Comparison of ENCODE assay signal across 8 cellular contexts in the genomic region with DNA sequence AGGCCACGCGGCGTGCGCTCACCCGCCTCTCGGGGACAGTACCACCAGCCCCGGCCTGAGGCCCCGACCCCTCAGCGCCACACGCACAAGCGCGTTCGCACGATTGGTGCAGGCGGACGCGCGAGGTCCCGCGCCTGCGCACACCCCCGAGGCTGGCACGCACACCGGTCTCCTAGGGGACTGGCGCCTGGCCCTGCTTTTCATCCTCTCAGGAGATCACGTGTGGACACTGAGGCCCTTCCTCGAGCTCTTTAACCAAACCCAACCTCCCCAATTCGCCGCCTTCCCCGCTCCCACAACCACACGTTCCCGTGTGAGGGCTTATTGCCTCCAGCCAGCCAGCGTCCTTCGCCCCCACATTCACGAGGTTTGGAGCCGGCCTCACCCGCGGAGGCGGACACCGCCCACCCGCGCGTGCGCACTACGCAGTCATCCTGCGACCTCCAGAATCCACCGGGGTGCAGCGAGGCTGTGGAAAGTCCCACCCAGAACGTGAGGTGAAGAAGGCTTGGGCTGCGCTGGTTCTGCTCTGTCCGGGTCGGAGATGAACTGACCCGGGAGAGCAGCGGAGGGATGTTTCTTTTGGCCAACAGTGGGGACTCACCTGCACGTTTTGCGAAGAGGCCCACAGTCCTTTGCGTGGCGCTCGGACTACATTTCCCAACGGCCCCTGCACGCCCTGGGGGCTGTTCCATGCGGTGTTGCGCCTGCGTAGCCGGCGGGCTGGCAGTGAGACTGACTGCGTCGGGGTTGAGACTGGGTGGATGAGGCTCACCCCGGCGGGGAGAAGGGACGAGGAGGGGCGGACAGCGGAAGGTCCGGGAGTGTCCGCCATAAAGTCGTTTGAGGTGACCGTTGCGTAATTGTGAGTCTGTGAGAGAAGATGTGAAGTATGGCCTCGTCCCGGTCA. TPM values are rescaled to one million over a fixed set of nuclear protein-coding genes. Genes with fewer than 3 reads are reported as not detected.
DNase-seq lines count a peak whose midpoint lies in the region; ATAC-seq lines count a peak whose summit lies in the region.

No MANE protein-coding gene starts in this region.

- H3K27me3 Mint-ChIP-seq in naive B cell: peaks cover 0 to 9% (median 0%) of the 10 kb centered on the region in 3 donors
- H3K27me3 Mint-ChIP-seq in stimulated activated memory B cell treated with anti-CD40 and anti-IgM and Interleukin-4, amounts not matched to agents 10 μg/mL and 1 μg/mL and 100 μg/mL, for 72 hours: peaks cover 37% of the 10 kb centered on the region

- DNase-seq in DMS 273 treated with DMSO at 0.1 percent for 48 hours (lab: John Stamatoyannopoulos, UW) (peak; percentile 47), NCI-H524 treated with DMSO at 0.1 percent for 48 hours (lab: John Stamatoyannopoulos, UW) (peak; percentile 32), fibroblast of peridontal ligament (ENCODE audit: extremely low read depth) (peak; percentile 89), naive B cell (peak; percentile 94), NCI-H2029 (lab: John Stamatoyannopoulos, UW) (no peak)
- DNase-seq in activated T-cell treated with anti-CD3 and anti-CD28 coated beads, Interleukin-2, amount 50 U/mL, for 48 hours: peak; percentile 73 to 76

- peaks cover 11 to 32% of the 10 kb centered on the region in 2 donors for H3K36me3 Mint-ChIP-seq in naive B cell
- H3K36me3 Mint-ChIP-seq in stimulated activated memory B cell treated with anti-CD40 and anti-IgM and Interleukin-4, amounts not matched to agents 10 μg/mL and 1 μg/mL and 100 μg/mL, for 72 hours: peaks cover 37% of the 10 kb centered on the region

- H3K4me1 Mint-ChIP-seq in naive B cell: peaks cover 37 to 55% (median 40%) of the 10 kb centered on the region in 3 donors
- peaks cover 11% of the 10 kb centered on the region for H3K4me1 Mint-ChIP-seq in stimulated activated memory B cell treated with anti-CD40 and anti-IgM and Interleukin-4, amounts not matched to agents 10 μg/mL and 1 μg/mL and 100 μg/mL, for 72 hours

- ATAC-seq in naive B cell (ENCODE audit: low read depth in 2 of 2): peak; percentile 67 to 69
- ATAC-seq in stimulated activated memory B cell treated with anti-CD40 and anti-IgM and Interleukin-4, amounts not matched to agents 10 μg/mL and 1 μg/mL and 100 μg/mL, for 72 hours: peak; percentile 83
- ATAC-seq in HG03565 (IDR thresholded peaks at IDR 0.05; ENCODE audit: unreplicated experiment): no peak

- H3K4me3 Mint-ChIP-seq in naive B cell: peak overlapping the region; percentile 93 to 100 (median 98)
- peak overlapping the region; percentile 89 for H3K4me3 Mint-ChIP-seq in stimulated activated memory B cell treated with anti-CD40 and anti-IgM and Interleukin-4, amounts not matched to agents 10 μg/mL and 1 μg/mL and 100 μg/mL, for 72 hours

- H3K9me3 Mint-ChIP-seq in naive B cell: peaks cover 7 to 45% (median 27%) of the 10 kb centered on the region in 7 donors
- H3K9me3 Mint-ChIP-seq in stimulated activated memory B cell treated with anti-CD40 and anti-IgM and Interleukin-4, amounts not matched to agents 10 μg/mL and 1 μg/mL and 100 μg/mL, for 72 hours: peaks cover 35% of the 10 kb centered on the region

- H3K27ac Mint-ChIP-seq in naive B cell: peak overlapping the region; percentile 95 to 100 (median 100)
- peak overlapping the region; percentile 96 for H3K27ac Mint-ChIP-seq in stimulated activated memory B cell treated with anti-CD40 and anti-IgM and Interleukin-4, amounts not matched to agents 10 μg/mL and 1 μg/mL and 100 μg/mL, for 72 hours

RNA-seq across cellular contexts. Expression of a gene that starts 0.5 kb away (rescaled TPM):
- 10 to 100 TPM in 3 of 6 donors, 1 to 10 TPM in 3; 5.5 to 13.4 (median 9.7) TPM for polyA plus RNA-seq in naive B cell (ENCODE audit: low read depth in 6 of 6)

RNA-seq across cellular contexts. Expression of a gene that starts 30.0 kb away (rescaled TPM):
- 1 to 10 TPM in 2 of 6 donors, under 1 TPM in 3, not detected in 1; 0.45 to 2.0 (median 0.51) TPM for polyA plus RNA-seq in naive B cell (ENCODE audit: low read depth in 6 of 6)
